Comparison of ENCODE assay signal across 9 cellular contexts in genomic region chr7:17041324-17041723, GRCh38.
DNase-seq lines count a peak whose midpoint lies in the region; ATAC-seq and TF ChIP-seq lines count a peak whose summit lies in the region.
"Had no signal": no experiment of that assay in that cellular context is flagged by ENCODE, and none has a peak within 500 bp of the region (broad histone marks: within the 10 kb centered on the region; RNA-seq: fewer than 3 reads in every experiment).

No MANE protein-coding gene starts in this region.

- no peak for TF ChIP-seq POLR2A in NB4 (IDR thresholded peaks at IDR 0.05; ENCODE audit: extremely low read depth, insufficient read length)
- no peak for TF ChIP-seq POLR2A in GM18505 (IDR thresholded peaks at IDR 0.05; ENCODE audit: borderline replicate concordance, extremely low read depth, insufficient read depth, insufficient read length)

- DNase-seq in CD1c-positive myeloid dendritic cell (ENCODE audit: extremely low spot score) (peak; percentile 92), NB4 (ENCODE audit: low read depth) (peak; percentile 84), astrocyte of the hippocampus (ENCODE audit: low read depth, low spot score) (peak; percentile 72), medulla oblongata (ENCODE audit: extremely low spot score) (peak; percentile 21)
- DNase-seq in activated effector memory CD4-positive, alpha-beta T cell treated with Interleukin-2 at 50 U/mL for 16 hours, result no peak
- DNase-seq: posterior cingulate gyrus had no signal

- no peak overlapping the region for H3K4me3 ChIP-seq in NB4 (ENCODE audit: low read depth, low read length)

- no peak for ATAC-seq in GM21619 (IDR thresholded peaks at IDR 0.05; ENCODE audit: unreplicated experiment)
- no peak for ATAC-seq in GM18505 (IDR thresholded peaks at IDR 0.05; ENCODE audit: unreplicated experiment)
- ATAC-seq in HG03025 (IDR thresholded peaks at IDR 0.05; ENCODE audit: low FRiP score, unreplicated experiment), result no peak

- TF ChIP-seq CTCF in NB4 (IDR thresholded peaks at IDR 0.05; ENCODE audit: low read depth, low read length), result no peak
